Comparison of ENCODE assay signal across 8 cellular contexts in genomic region chr14:50038398-50039119, GRCh38.
DNase-seq lines count a peak whose midpoint lies in the region; ATAC-seq, FAIRE-seq and TF ChIP-seq lines count a peak whose summit lies in the region.

No MANE protein-coding gene starts in this region.

- peak; percentile 86 to 88 for DNase-seq in AML-193 (lab: John Stamatoyannopoulos, UW)
- peak; percentile 46 for DNase-seq in SKM-1 treated with dmso at 0.1 percent for 144 hours (lab: John Stamatoyannopoulos, UW; ENCODE audit: unreplicated experiment)
- DNase-seq in choroid plexus epithelial cell (ENCODE audit: low read depth) = peak; percentile 91
- DNase-seq in pancreas = no peak
- DNase-seq in NCI-H524 treated with DMSO at 0.1 percent for 48 hours (lab: John Stamatoyannopoulos, UW) = no peak
- no peak for DNase-seq in coronary artery (ENCODE audit: low spot score)

- no peak for FAIRE-seq in pancreas (lab: Jason Lieb, UNC)

- TF ChIP-seq CTCF in choroid plexus epithelial cell (conservative IDR thresholded peaks at IDR 0.05; ENCODE audit: low read depth, low read length) = peak; percentile 26
- no peak for TF ChIP-seq CTCF in pancreas (IDR thresholded peaks at IDR 0.05)
- no peak for TF ChIP-seq CTCF in coronary artery (IDR thresholded peaks at IDR 0.05)

- no peaks in the 10 kb centered on the region for H3K36me3 ChIP-seq in pancreas

- H3K4me3 ChIP-seq in choroid plexus epithelial cell (ENCODE audit: low read depth, low read length) (no peak overlapping the region), pancreas (no peak overlapping the region), coronary artery (no peak overlapping the region)

- H3K4me1 ChIP-seq in pancreas = peaks cover 0 to 3% (median under 1%) of the 10 kb centered on the region in 3 donors

- H3K9me3 ChIP-seq in pancreas = no peaks in the 10 kb centered on the region

- ATAC-seq in HG03135 (IDR thresholded peaks at IDR 0.05; ENCODE audit: unreplicated experiment) (peak; percentile 83), pancreas (peak in 3 of 4 donors; percentile 28 to 68 (median 64))

- H3K27me3 ChIP-seq in pancreas = no peaks in the 10 kb centered on the region

- 79 to 83% methylated on average over 4 of the region's 4 CpGs for WGBS in pancreas, 2 donors

- H3K27ac ChIP-seq in pancreas = peak overlapping the region in 2 of 4 donors; percentile 9
- peak overlapping the region in 1 of 2 donors; percentile 10 for H3K27ac ChIP-seq in coronary artery

- peak; percentile 32 for TF ChIP-seq POLR2A in GM19193 (IDR thresholded peaks at IDR 0.05; ENCODE audit: extremely low read depth, insufficient read depth, insufficient read length)

- intact Hi-C loops in pancreas (cut with DNase I) = no loop called here

Comparison
In these comparisons a context has a peak if more than half of its experiments do, and no peak if none do; other contexts are left out.
1. DNase-seq: peak in AML-193 (2 of 2), SKM-1 treated with dmso at 0.1 percent for 144 hours (single experiment) and choroid plexus epithelial cell (single experiment); none in pancreas (0 of 6), NCI-H524 treated with DMSO at 0.1 percent for 48 hours (single experiment) and coronary artery (single experiment).